Comparison of ENCODE assay signal across 27 cellular contexts in the genomic region with DNA sequence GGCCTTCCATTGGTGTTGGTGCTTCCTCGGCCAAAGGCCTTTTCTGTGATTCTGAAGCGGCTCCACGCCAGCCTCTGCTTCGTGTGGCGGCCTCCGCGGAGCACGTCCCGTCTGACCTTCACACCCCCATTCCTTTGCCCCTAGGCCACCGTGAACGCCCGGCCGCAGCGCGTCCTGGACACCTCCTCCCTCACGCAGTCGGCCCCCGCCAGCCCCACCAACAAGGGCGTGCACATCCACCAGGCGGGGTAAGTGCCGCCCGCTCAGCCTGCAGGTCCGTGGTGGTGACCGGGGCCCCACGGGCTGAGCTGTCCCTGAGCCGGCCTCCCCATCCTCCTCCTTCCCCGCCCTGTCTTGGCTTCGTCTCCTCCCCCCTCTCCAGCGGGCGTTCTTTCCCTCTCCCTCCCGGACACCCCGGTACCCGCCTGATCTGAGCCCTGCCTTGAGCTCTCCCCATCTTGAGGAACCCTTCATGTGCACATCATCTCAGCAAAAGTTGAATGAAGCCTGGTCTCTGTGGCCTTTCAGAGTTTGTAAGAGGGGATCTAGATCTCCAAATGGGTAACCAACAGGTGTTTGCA.
A peak's percentile ranks its signal among the peaks of the same experiment; 100 is the strongest.
DNase-seq lines count a peak whose midpoint lies in the region; ATAC-seq, FAIRE-seq and TF ChIP-seq lines count a peak whose summit lies in the region.
"Had no signal": no experiment of that assay in that cellular context is flagged by ENCODE, and none has a peak within 500 bp of the region (broad histone marks: within the 10 kb centered on the region; RNA-seq: fewer than 3 reads in every experiment).

No MANE protein-coding gene starts in this region.

- POLR2A ChIA-PET in HepG2 (lab: Yijun Ruan, JAX), result no interaction called here

- H3K27me3 ChIP-seq in RWPE2 (ENCODE audit: insufficient read depth, poor library complexity, severe bottlenecking) (no peaks in the 10 kb centered on the region), HepG2 (ENCODE audit: control insufficient read depth in 1 of 2, insufficient read depth in 2 of 2, low read length in 2 of 2) (no peaks in the 10 kb centered on the region), SJCRH30 (no peaks in the 10 kb centered on the region)

- no TSS peak for BruUV-seq in HepG2 (replicated peaks; lab: Mats Ljungman, UMichigan)

- H3K9ac ChIP-seq in HepG2 (ENCODE audit: insufficient read depth, low read depth, low read length), result no peak overlapping the region
- H3K9ac ChIP-seq: BLaER1 had no signal

- no peak overlapping the region for H3K4me3 Mint-ChIP-seq in activated naive CD4-positive, alpha-beta T cell treated with anti-CD3 and anti-CD28 coated beads for 36 hours
- H3K4me3 Mint-ChIP-seq in stimulated activated memory B cell treated with anti-CD40 and anti-IgM and Interleukin-4, amounts not matched to agents 10 μg/mL and 1 μg/mL and 100 μg/mL, for 72 hours, result no peak overlapping the region
- H3K4me3 Mint-ChIP-seq: CD4-positive, alpha-beta T cell had no signal

- H3K36me3 ChIP-seq in RWPE2 (ENCODE audit: low read depth) (peaks cover 36% of the 10 kb centered on the region), HepG2 (replicated peaks in 1 of 2; ENCODE audit: control insufficient read depth in 1 of 2, insufficient read depth in 2 of 2, low read length in 2 of 2) (peaks cover 34 to 55% of the 10 kb centered on the region in 2 experiments; a peak in 4 of 5 replicates), SJCRH30 (peaks cover 15% of the 10 kb centered on the region; the same call in 1 of the 2 replicates)

- no peak overlapping the region for H2AFZ ChIP-seq in HepG2 (ENCODE audit: low read length)

- H3K27ac Mint-ChIP-seq in activated naive CD4-positive, alpha-beta T cell treated with anti-CD3 and anti-CD28 coated beads, Interleukin-2, amount 50 U/mL, for 72 hours, result peak overlapping the region; percentile 19 to 77
- no peak overlapping the region for H3K27ac Mint-ChIP-seq in activated naive CD4-positive, alpha-beta T cell treated with anti-CD3 and anti-CD28 coated beads for 36 hours
- H3K27ac Mint-ChIP-seq in stimulated activated memory B cell treated with anti-CD40 and anti-IgM and Interleukin-4, amounts not matched to agents 10 μg/mL and 1 μg/mL and 100 μg/mL, for 72 hours, result no peak overlapping the region
- H3K27ac Mint-ChIP-seq: CD4-positive, alpha-beta T cell had no signal

- TF ChIP-seq RAD21 in HepG2 (CRISPR knock-in tag; IDR thresholded peaks at IDR 0.05), result no peak

- WGBS in HepG2 (ENCODE audit: low lambda C conversion rate), result 93% methylated on average over 33 of the region's 33 CpGs

- H4K20me1 ChIP-seq in HepG2 (ENCODE audit: insufficient read depth, low read length), result peaks cover under 1% of the 10 kb centered on the region; the same call in 1 of the 2 replicates

- no peak for ATAC-seq in activated naive CD4-positive, alpha-beta T cell treated with anti-CD3 and anti-CD28 coated beads, Interleukin-2, amount 50 U/mL, for 72 hours
- ATAC-seq in RWPE2 (ENCODE audit: low read depth), result no peak
- no peak for ATAC-seq in HepG2
- peak; percentile 32 for ATAC-seq in stimulated activated memory B cell treated with anti-CD40 and anti-IgM and Interleukin-4, amounts not matched to agents 10 μg/mL and 1 μg/mL and 100 μg/mL, for 72 hours
- ATAC-seq: A549, GM12878, Right ventricle myocardium inferior had no signal

- TF ChIP-seq CTCF in RWPE2 (IDR thresholded peaks at IDR 0.05; ENCODE audit: poor library complexity, severe bottlenecking), result no peak
- TF ChIP-seq CTCF in HepG2 (CRISPR knock-in tag; IDR thresholded peaks at IDR 0.05), result no peak

- DNase-seq in activated naive CD4-positive, alpha-beta T cell treated with anti-CD3 and anti-CD28 coated beads, Interleukin-2, amount 50 U/mL, for 72 hours (ENCODE audit: low spot score in 2 of 2), result peak in 1 of 2 donors; percentile 53
- no peak for DNase-seq in activated naive CD4-positive, alpha-beta T cell treated with anti-CD3 and anti-CD28 coated beads for 36 hours
- DNase-seq in RWPE2 (ENCODE audit: low spot score), result peak; percentile 72
- DNase-seq in HepG2 (ENCODE audit: low spot score), result no peak
- DNase-seq in AG08396 (ENCODE audit: low spot score), result no peak
- no peak for DNase-seq in iPS-NIHi11 (ENCODE audit: low spot score)
- no peak for DNase-seq in SJCRH30
- DNase-seq: CD4-positive, alpha-beta T cell; COR-L47; DMS 273 treated with DMSO at 0.1 percent for 48 hours; DMS79 treated with DMSO at 0.1 percent for 48 hours; KBM-7; MM.1S; NCI-H1048; NCI-H1417 treated with DMSO at 0.1 percent for 48 hours; NCI-H187; NCI-H446; NCI-H526; OCI-M1 had no signal

- in situ Hi-C loops in HepG2 (cut with HindIII; ENCODE audit: extremely low pct_ligation_motif_present, low pct_unique_long_range_greater_than_20kb), result no loop called here

- H3K27me3 Mint-ChIP-seq in activated naive CD4-positive, alpha-beta T cell treated with anti-CD3 and anti-CD28 coated beads for 36 hours (ENCODE audit: low read depth), result no peaks in the 10 kb centered on the region
- H3K27me3 Mint-ChIP-seq in stimulated activated memory B cell treated with anti-CD40 and anti-IgM and Interleukin-4, amounts not matched to agents 10 μg/mL and 1 μg/mL and 100 μg/mL, for 72 hours, result no peaks in the 10 kb centered on the region
- H3K27me3 Mint-ChIP-seq: CD4-positive, alpha-beta T cell had no signal

- intact Hi-C loops in activated naive CD4-positive, alpha-beta T cell treated with anti-CD3 and anti-CD28 coated beads for 36 hours (cut with micrococcal nuclease), result no loop called here
- intact Hi-C loops in HepG2 (cut with micrococcal nuclease; ENCODE audit: unreplicated experiment), result no loop called here

- peaks cover 0 to 37% of the 10 kb centered on the region in 2 donors for H3K36me3 Mint-ChIP-seq in activated naive CD4-positive, alpha-beta T cell treated with anti-CD3 and anti-CD28 coated beads, Interleukin-2, amount 50 U/mL, for 72 hours
- peaks cover 11% of the 10 kb centered on the region for H3K36me3 Mint-ChIP-seq in activated naive CD4-positive, alpha-beta T cell treated with anti-CD3 and anti-CD28 coated beads for 36 hours (ENCODE audit: low read depth)
- H3K36me3 Mint-ChIP-seq in stimulated activated memory B cell treated with anti-CD40 and anti-IgM and Interleukin-4, amounts not matched to agents 10 μg/mL and 1 μg/mL and 100 μg/mL, for 72 hours, result peaks cover 40% of the 10 kb centered on the region

- no peaks in the 10 kb centered on the region for H3K4me1 ChIP-seq in RWPE2 (ENCODE audit: insufficient read depth, poor library complexity, severe bottlenecking)
- H3K4me1 ChIP-seq in HepG2 (ENCODE audit: insufficient read depth, low read length), result peaks cover 10% of the 10 kb centered on the region
- no peaks in the 10 kb centered on the region for H3K4me1 ChIP-seq in SJCRH30
- H3K4me1 ChIP-seq: A549 had no signal

- CTCF ChIA-PET in activated naive CD4-positive, alpha-beta T cell treated with anti-CD3 and anti-CD28 coated beads for 36 hours (lab: Charles Lee), result interaction anchor here (0.7 kb wide), 1 partner anchor 93 kb away, joined by 4 read pairs; no protein-coding TSS in a partner anchor
- CTCF ChIA-PET in HepG2 (lab: Yijun Ruan, JAX; ENCODE audit: low intra/inter-chr PET ratio, low total read pairs), result no interaction called here

- no peak overlapping the region for H3K4me2 ChIP-seq in HepG2 (ENCODE audit: low read depth, low read length)
- H3K4me2 ChIP-seq: A549 had no signal

- H3K79me2 ChIP-seq in HepG2 (ENCODE audit: insufficient read depth, low read length), result no peaks in the 10 kb centered on the region

- H3K4me1 Mint-ChIP-seq in activated naive CD4-positive, alpha-beta T cell treated with anti-CD3 and anti-CD28 coated beads for 36 hours (ENCODE audit: low read depth), result no peaks in the 10 kb centered on the region
- H3K4me1 Mint-ChIP-seq in stimulated activated memory B cell treated with anti-CD40 and anti-IgM and Interleukin-4, amounts not matched to agents 10 μg/mL and 1 μg/mL and 100 μg/mL, for 72 hours, result no peaks in the 10 kb centered on the region

- TF ChIP-seq POLR2A in HepG2 (IDR thresholded peaks at IDR 0.05; ENCODE audit: insufficient read depth in 1 of 2, low read depth in 2 of 2, low read length in 2 of 2), result no peak

- no peak for FAIRE-seq in HepG2 (lab: Jason Lieb, UNC)
- FAIRE-seq: A549, GM12878, H54, RCC 7860 had no signal

- H3K4me3 ChIP-seq in RWPE2 (ENCODE audit: severe bottlenecking) (no peak overlapping the region), HepG2 (replicated peaks in 1 of 3; ENCODE audit: insufficient read depth in 1 of 3, low read depth in 2 of 3, low read length in 3 of 3) (no peak overlapping the region), SJCRH30 (no peak overlapping the region)
- H3K4me3 ChIP-seq: A549, BLaER1, GM12878 had no signal

- no peak for TF ChIP-seq EP300 in HepG2 (IDR thresholded peaks at IDR 0.05; ENCODE audit: low read depth in 2 of 2, low read length in 2 of 2)
- TF ChIP-seq EP300 in HepG2 (CRISPR knock-in tag; IDR thresholded peaks at IDR 0.05; ENCODE audit: borderline replicate concordance), result no peak

- H3K27ac ChIP-seq in RWPE2 (ENCODE audit: poor library complexity, severe bottlenecking), result no peak overlapping the region
- H3K27ac ChIP-seq in HepG2 (ENCODE audit: extremely low read length, insufficient read depth, low read length), result no peak overlapping the region
- no peak overlapping the region for H3K27ac ChIP-seq in SJCRH30
- H3K27ac ChIP-seq: A549, BLaER1, HL-60 had no signal

- H3K9me3 Mint-ChIP-seq in activated naive CD4-positive, alpha-beta T cell treated with anti-CD3 and anti-CD28 coated beads, Interleukin-2, amount 50 U/mL, for 72 hours, result no peaks in the 10 kb centered on the region
- H3K9me3 Mint-ChIP-seq in activated naive CD4-positive, alpha-beta T cell treated with anti-CD3 and anti-CD28 coated beads for 36 hours, result no peaks in the 10 kb centered on the region
- H3K9me3 Mint-ChIP-seq in stimulated activated memory B cell treated with anti-CD40 and anti-IgM and Interleukin-4, amounts not matched to agents 10 μg/mL and 1 μg/mL and 100 μg/mL, for 72 hours, result no peaks in the 10 kb centered on the region
- H3K9me3 Mint-ChIP-seq: CD4-positive, alpha-beta T cell had no signal

- H3K9me3 ChIP-seq in RWPE2 (ENCODE audit: severe bottlenecking) (no peaks in the 10 kb centered on the region), HepG2 (ENCODE audit: low read length) (no peaks in the 10 kb centered on the region), SJCRH30 (replicated peaks) (no peaks in the 10 kb centered on the region)
- H3K9me3 ChIP-seq: A549 had no signal

TF ChIP-seq in HepG2, 621 proteins besides CTCF, POLR2A, EP300 and RAD21:
- no peak for TF ChIP-seq RFXAP (CRISPR knock-in tag; IDR thresholded peaks at IDR 0.05; ENCODE audit: borderline replicate concordance)
- TF ChIP-seq AGO2 (optimal IDR thresholded peaks at IDR 0.05; ENCODE audit: low read depth, low read length), result peak; percentile 8
TF ChIP-seq in HepG2: peak in this region for 1.

Comparison
In these comparisons a context has a peak if more than half of its experiments do, and no peak if none do; other contexts are left out.
1. H3K27ac Mint-ChIP-seq: peak in activated naive CD4-positive, alpha-beta T cell treated with anti-CD3 and anti-CD28 coated beads, Interleukin-2, amount 50 U/mL, for 72 hours (2 of 2); none in activated naive CD4-positive, alpha-beta T cell treated with anti-CD3 and anti-CD28 coated beads for 36 hours (single experiment) and stimulated activated memory B cell treated with anti-CD40 and anti-IgM and Interleukin-4, amounts not matched to agents 10 μg/mL and 1 μg/mL and 100 μg/mL, for 72 hours (single experiment).